22 cellular contexts compared by ENCODE assay signal in genomic region chr10:103186128-103186527, GRCh38. TPM values are rescaled to one million over a fixed set of nuclear protein-coding genes. Genes with fewer than 3 reads are reported as not detected.
A peak's percentile ranks its signal among the peaks of the same experiment; 100 is the strongest.
DNase-seq lines count a peak whose midpoint lies in the region; ATAC-seq and TF ChIP-seq lines count a peak whose summit lies in the region.
"Had no signal": no experiment of that assay in that cellular context is flagged by ENCODE, and none has a peak within 500 bp of the region (broad histone marks: within the 10 kb centered on the region; RNA-seq: fewer than 3 reads in every experiment).

No MANE protein-coding gene starts in this region.

- 47 to 71% methylated on average over 6 of the region's 6 CpGs for WGBS in gastroesophageal sphincter (ENCODE audit: low coverage in 1 of 2), 2 donors
- 86 to 87% methylated on average over 6 of the region's 6 CpGs for WGBS in thyroid gland, 2 donors

- intact Hi-C loops in PC-3 (cut with micrococcal nuclease): no loop called here
- intact Hi-C loops in thyroid gland (cut with DNase I): no loop called here

- H3K36me3 ChIP-seq in PC-3 (ENCODE audit: low read depth, low read length) (peaks cover 12% of the 10 kb centered on the region; the same call in 1 of the 2 replicates), gastroesophageal sphincter (peaks cover 0 to 1% of the 10 kb centered on the region in 2 donors), thyroid gland (no peaks in the 10 kb centered on the region), Karpas-422 (ENCODE audit: insufficient read depth, low read length) (peaks cover 5% of the 10 kb centered on the region; the same call in 1 of the 2 replicates)
- H3K36me3 ChIP-seq: neural progenitor cell had no signal

- H3K9me2 ChIP-seq in PC-3 (replicated peaks; ENCODE audit: low read length) (no peaks in the 10 kb centered on the region), Karpas-422 (replicated peaks; ENCODE audit: insufficient read depth, low read length) (no peaks in the 10 kb centered on the region)

- TF ChIP-seq CTCF in PC-3 (conservative IDR thresholded peaks at IDR 0.05; ENCODE audit: low read depth, low read length): no peak
- TF ChIP-seq CTCF in gastroesophageal sphincter (IDR thresholded peaks at IDR 0.05): no peak
- no peak for TF ChIP-seq CTCF in thyroid gland (IDR thresholded peaks at IDR 0.05)

- H3F3A ChIP-seq in PC-3 (ENCODE audit: low read length, unreplicated experiment): no peaks in the 10 kb centered on the region

- H3K9me3 ChIP-seq in PC-3 (ENCODE audit: low read length): no peaks in the 10 kb centered on the region
- H3K9me3 ChIP-seq in gastroesophageal sphincter: no peaks in the 10 kb centered on the region
- H3K9me3 ChIP-seq in thyroid gland: no peaks in the 10 kb centered on the region
- H3K9me3 ChIP-seq in Karpas-422 (ENCODE audit: low read length): no peaks in the 10 kb centered on the region
- H3K9me3 ChIP-seq: vagina had no signal

- no peak overlapping the region for H3K9ac ChIP-seq in PC-3 (ENCODE audit: low read length)
- H3K9ac ChIP-seq in Karpas-422 (ENCODE audit: low read length): no peak overlapping the region
- H3K9ac ChIP-seq: neural progenitor cell had no signal

- BruUV-seq in PC-3 (replicated peaks; lab: Mats Ljungman, UMichigan): no TSS peak

- H3K4me2 ChIP-seq in PC-3 (ENCODE audit: low read length) (peak overlapping the region; percentile 26; the same call in 1 of the 2 replicates), Karpas-422 (ENCODE audit: low read depth, low read length, poor library complexity, severe bottlenecking) (no peak overlapping the region)
- H3K4me2 ChIP-seq: neural progenitor cell had no signal

- no peak for TF ChIP-seq POLR2A in gastroesophageal sphincter (IDR thresholded peaks at IDR 0.05)
- no peak for TF ChIP-seq POLR2A in thyroid gland (IDR thresholded peaks at IDR 0.05)

- H2AFZ ChIP-seq in PC-3 (ENCODE audit: low read length): no peak overlapping the region
- no peak overlapping the region for H2AFZ ChIP-seq in Karpas-422 (ENCODE audit: low read length)
- H2AFZ ChIP-seq: neural progenitor cell had no signal

- peaks cover 5% of the 10 kb centered on the region for H3K36me3 Mint-ChIP-seq in activated naive CD8-positive, alpha-beta T cell
- peaks cover 23% of the 10 kb centered on the region for H3K36me3 Mint-ChIP-seq in activated naive CD8-positive, alpha-beta T cell treated with anti-CD3 and anti-CD28 coated beads for 36 hours

- H4K20me1 ChIP-seq in PC-3 (ENCODE audit: low read length): peaks cover 31% of the 10 kb centered on the region
- no peaks in the 10 kb centered on the region for H4K20me1 ChIP-seq in Karpas-422 (ENCODE audit: insufficient read depth, low read depth, low read length)

- no peaks in the 10 kb centered on the region for H3K27me3 Mint-ChIP-seq in activated naive CD8-positive, alpha-beta T cell
- H3K27me3 Mint-ChIP-seq in activated naive CD8-positive, alpha-beta T cell treated with anti-CD3 and anti-CD28 coated beads for 36 hours: no peaks in the 10 kb centered on the region
- H3K27me3 Mint-ChIP-seq: CD4-positive, alpha-beta memory T cell; dendritic cell treated with granulocyte-macrophage colony-stimulating factor and Interleukin-4, amounts not matched to agents 40 ng/mL and 50 ng/mL, for 4 days; memory B cell had no signal

- POLR2A ChIA-PET in PC-3 (lab: Charles Lee; ENCODE audit: unreplicated experiment): no interaction called here

- ATAC-seq in PC-3 (no peak), gastroesophageal sphincter (no peak)
- ATAC-seq: right cardiac atrium; stimulated activated naive CD8-positive, alpha-beta T cell treated with anti-CD3 and anti-CD28 coated beads, Interleukin-15, Interleukin-2, amounts not matched to agents 100 U/mL and 50 U/mL, for 24 hours had no signal

- H3K79me2 ChIP-seq in PC-3 (ENCODE audit: low read length) (peaks cover 99% of the 10 kb centered on the region), Karpas-422 (ENCODE audit: low read length) (peaks cover 97% of the 10 kb centered on the region)

- H3K4me3 Mint-ChIP-seq in activated naive CD8-positive, alpha-beta T cell: peak overlapping the region; percentile 20
- no peak overlapping the region for H3K4me3 Mint-ChIP-seq in activated naive CD8-positive, alpha-beta T cell treated with anti-CD3 and anti-CD28 coated beads for 36 hours
- H3K4me3 Mint-ChIP-seq: memory B cell, neural progenitor cell had no signal

- CTCF ChIA-PET in PC-3 (lab: Charles Lee): no interaction called here

- no peak for TF ChIP-seq EP300 in gastroesophageal sphincter (IDR thresholded peaks at IDR 0.05)

- no peaks in the 10 kb centered on the region for H3K9me3 Mint-ChIP-seq in activated naive CD8-positive, alpha-beta T cell (ENCODE audit: low read depth)
- H3K9me3 Mint-ChIP-seq in activated naive CD8-positive, alpha-beta T cell treated with anti-CD3 and anti-CD28 coated beads for 36 hours: no peaks in the 10 kb centered on the region
- H3K9me3 Mint-ChIP-seq: dendritic cell treated with granulocyte-macrophage colony-stimulating factor and Interleukin-4, amounts not matched to agents 40 ng/mL and 50 ng/mL, for 4 days; memory B cell; neural progenitor cell had no signal

- H3K4me1 ChIP-seq in PC-3 (ENCODE audit: insufficient read depth, low read length) (peaks cover 50% of the 10 kb centered on the region), gastroesophageal sphincter (peaks cover 9 to 99% (median 18%) of the 10 kb centered on the region in 3 donors), thyroid gland (peaks cover 77 to 86% of the 10 kb centered on the region in 2 donors), Karpas-422 (ENCODE audit: low read length) (peaks cover 44% of the 10 kb centered on the region)

- peaks cover 65% of the 10 kb centered on the region for H3K4me1 Mint-ChIP-seq in activated naive CD8-positive, alpha-beta T cell (ENCODE audit: low read depth)
- peaks cover 60% of the 10 kb centered on the region for H3K4me1 Mint-ChIP-seq in activated naive CD8-positive, alpha-beta T cell treated with anti-CD3 and anti-CD28 coated beads for 36 hours

- no peak for DNase-seq in activated naive CD8-positive, alpha-beta T cell treated with anti-CD3 and anti-CD28 coated beads for 36 hours
- no peak for DNase-seq in PC-3
- DNase-seq in thyroid gland: no peak
- DNase-seq in Karpas-422: no peak
- DNase-seq in activated CD8-positive, alpha-beta memory T cell treated with anti-CD3 and anti-CD28 coated beads, Interleukin-2, amount 50 U/mL, for 48 hours: no peak
- no peak for DNase-seq in iPS-NIHi11 (ENCODE audit: low spot score)
- DNase-seq: activated CD4-positive, CD25-positive, alpha-beta regulatory T cell treated with anti-CD3 and anti-CD28 coated beads, Interleukin-2, amount 50 U/mL, for 72 hours; activated naive CD4-positive, alpha-beta T cell; CD4-positive, alpha-beta memory T cell; erythroblast; NCI-H2029; NCI-H524; right cardiac atrium; SIG-M5; stimulated activated naive CD8-positive, alpha-beta T cell treated with anti-CD3 and anti-CD28 coated beads, Interleukin-15, Interleukin-2, amounts not matched to agents 100 U/mL and 50 U/mL, for 24 hours; T-helper 2 cell had no signal

- H3K27me3 ChIP-seq in PC-3 (ENCODE audit: low read length): no peaks in the 10 kb centered on the region
- no peaks in the 10 kb centered on the region for H3K27me3 ChIP-seq in gastroesophageal sphincter
- H3K27me3 ChIP-seq in thyroid gland: no peaks in the 10 kb centered on the region
- no peaks in the 10 kb centered on the region for H3K27me3 ChIP-seq in Karpas-422 (ENCODE audit: low read length)
- H3K27me3 ChIP-seq: neural progenitor cell, vagina had no signal

- H3K27ac Mint-ChIP-seq in activated naive CD8-positive, alpha-beta T cell: peak overlapping the region; percentile 22
- no peak overlapping the region for H3K27ac Mint-ChIP-seq in activated naive CD8-positive, alpha-beta T cell treated with anti-CD3 and anti-CD28 coated beads for 36 hours
- H3K27ac Mint-ChIP-seq: CD4-positive, alpha-beta memory T cell; memory B cell; neural progenitor cell had no signal

- H3K4me3 ChIP-seq in PC-3 (ENCODE audit: low read length) (no peak overlapping the region), gastroesophageal sphincter (no peak overlapping the region), thyroid gland (replicated peaks in 1 of 3) (no peak overlapping the region), Karpas-422 (ENCODE audit: low read length) (no peak overlapping the region)
- H3K4me3 ChIP-seq: neural progenitor cell, vagina had no signal

- H3K27ac ChIP-seq in PC-3 (ENCODE audit: low read length): no peak overlapping the region
- H3K27ac ChIP-seq in gastroesophageal sphincter: peak overlapping the region in 3 of 4 donors; percentile 0 to 44 (median 30)
- H3K27ac ChIP-seq in thyroid gland: peak overlapping the region; percentile 80 to 99 (median 90)
- no peak overlapping the region for H3K27ac ChIP-seq in Karpas-422 (ENCODE audit: low read length)
- H3K27ac ChIP-seq: neural progenitor cell, vagina had no signal

RNA-seq across cellular contexts. Expression of gene NT5C2, which starts 6.9 kb away (rescaled TPM):
- 10 to 100 TPM; 41.8 to 46.8 TPM for total RNA-seq in activated naive CD8-positive, alpha-beta T cell treated with anti-CD3 and anti-CD28 coated beads for 36 hours
- total RNA-seq in PC-3 (2014; rRNA removed): 48.3 and 74.6 TPM in 2 replicates
- 10 to 100 TPM; 63.4 to 71.9 (median 71.1) TPM for total RNA-seq in gastroesophageal sphincter
- 100 to 1,000 TPM; 194 to 238 (median 214) TPM for total RNA-seq in thyroid gland
- 45.5 and 88.3 TPM in 2 replicates for total RNA-seq in Karpas-422 (2014; rRNA removed; shearing (Covaris generic); ENCODE audit: low replicate concordance)

RNA-seq across cellular contexts. Expression of gene RPEL1, which starts 59.6 kb away (rescaled TPM):
- under 1 TPM in 1 of 2 experiments, not detected in 1; 0.10 TPM for total RNA-seq in activated naive CD8-positive, alpha-beta T cell treated with anti-CD3 and anti-CD28 coated beads for 36 hours
- not detected in 2 replicates for total RNA-seq in PC-3 (2014; rRNA removed)
- not detected for total RNA-seq in gastroesophageal sphincter
- total RNA-seq in thyroid gland: not detected
- not detected in 2 replicates for total RNA-seq in Karpas-422 (2014; rRNA removed; shearing (Covaris generic); ENCODE audit: low replicate concordance)
- total RNA-seq: CD4-positive, alpha-beta memory T cell; right cardiac atrium; vagina had no signal

Comparison
In these comparisons a context has a peak if more than half of its experiments do, and no peak if none do; other contexts are left out.
1. H3K27ac ChIP-seq: peak in gastroesophageal sphincter (3 of 4) and thyroid gland (3 of 3); none in PC-3 (single experiment) and Karpas-422 (single experiment).